5 cellular contexts compared by ENCODE assay signal in the genomic region with DNA sequence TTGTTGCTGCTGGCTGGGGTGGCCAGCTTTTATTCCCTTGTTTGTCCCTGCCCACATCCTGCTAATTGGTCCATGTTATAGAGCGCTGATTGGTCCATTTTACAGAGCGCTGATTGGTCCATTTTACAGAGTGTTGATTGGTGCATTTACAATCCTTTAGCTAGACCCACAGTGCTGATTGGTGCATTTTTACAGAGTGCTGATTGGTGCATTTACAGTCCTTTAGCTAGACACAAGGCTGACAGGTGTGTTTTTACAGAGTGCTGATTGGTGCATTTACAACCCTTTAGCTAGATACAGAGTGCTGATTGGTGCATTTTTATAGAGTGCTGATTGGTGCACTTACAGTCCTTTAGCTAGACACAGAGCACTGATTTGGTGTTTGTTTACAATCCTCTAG. TPM values are rescaled to one million over a fixed set of nuclear protein-coding genes. Genes with fewer than 3 reads are reported as not detected.
DNase-seq lines count a peak whose midpoint lies in the region; ATAC-seq, FAIRE-seq and TF ChIP-seq lines count a peak whose summit lies in the region.
"Not testable (repeated sequence)": the region's sequence is repeated elsewhere in the genome, so short reads cannot be mapped to it uniquely, and the experiment has no call there.

No MANE protein-coding gene starts in this region.

- peaks cover 3 to 61% of the 10 kb centered on the region in 2 experiments for H3K27me3 ChIP-seq in HepG2 (ENCODE audit: control insufficient read depth in 1 of 2, insufficient read depth in 2 of 2, low read length in 2 of 2)

- not testable (repeated sequence) for FAIRE-seq in A549 (lab: Jason Lieb, UNC); HepG2 (lab: Jason Lieb, UNC)

- not testable (repeated sequence) for H3K79me2 ChIP-seq in HepG2 (ENCODE audit: insufficient read depth, low read length)

- not testable (repeated sequence) for H3K36me3 ChIP-seq in HepG2 (replicated peaks in 1 of 2; ENCODE audit: control insufficient read depth in 1 of 2, insufficient read depth in 2 of 2, low read length in 2 of 2)

- POLR2A ChIA-PET in A549 (lab: Yijun Ruan, JAX); HepG2 (lab: Yijun Ruan, JAX): not testable (repeated sequence)

- H2AFZ ChIP-seq in HepG2 (ENCODE audit: low read length), result not testable (repeated sequence)

- H3K9me3 ChIP-seq in A549, result peaks cover 24% of the 10 kb centered on the region; the same call in 2 of the 3 replicates
- not testable (repeated sequence) for H3K9me3 ChIP-seq in HepG2 (ENCODE audit: low read length)

- not testable (repeated sequence) for H3K4me2 ChIP-seq in A549; HepG2 (ENCODE audit: low read depth, low read length)

- ATAC-seq in A549, HepG2: not testable (repeated sequence)

- H4K20me1 ChIP-seq in HepG2 (ENCODE audit: insufficient read depth, low read length), result not testable (repeated sequence)

- H3K27ac ChIP-seq in A549; HepG2 (ENCODE audit: extremely low read length, insufficient read depth, low read length): not testable (repeated sequence)

- BruUV-seq in HepG2 (replicated peaks; lab: Mats Ljungman, UMichigan), result not testable (repeated sequence)

- TF ChIP-seq CTCF in A549 (IDR thresholded peaks at IDR 0.05); HepG2 (CRISPR knock-in tag; IDR thresholded peaks at IDR 0.05): not testable (repeated sequence)

- intact Hi-C loops in cardiac septum (cut with DNase I); HepG2 (cut with micrococcal nuclease; ENCODE audit: unreplicated experiment): not testable (repeated sequence)

- not testable (repeated sequence) for H3K9ac ChIP-seq in HepG2 (ENCODE audit: insufficient read depth, low read depth, low read length)

- in situ Hi-C loops in HepG2 (cut with HindIII; ENCODE audit: extremely low pct_ligation_motif_present, low pct_unique_long_range_greater_than_20kb), result not testable (repeated sequence)

- WGBS in A549 (ENCODE audit: missing lambda C conversion rate), result 33% methylated on average over 2 of the region's 2 CpGs
- WGBS in HepG2 (ENCODE audit: low lambda C conversion rate), result 39% methylated on average over 2 of the region's 2 CpGs

- not testable (repeated sequence) for H3K4me1 ChIP-seq in A549; HepG2 (ENCODE audit: insufficient read depth, low read length)

- not testable (repeated sequence) for H3K4me3 ChIP-seq in A549; HepG2 (replicated peaks in 1 of 3; ENCODE audit: insufficient read depth in 1 of 3, low read depth in 2 of 3, low read length in 3 of 3)

- TF ChIP-seq EP300 in A549 (IDR thresholded peaks at IDR 0.05); HepG2 (IDR thresholded peaks at IDR 0.05; ENCODE audit: low read depth in 2 of 2, low read length in 2 of 2); HepG2 (CRISPR knock-in tag; IDR thresholded peaks at IDR 0.05; ENCODE audit: borderline replicate concordance): not testable (repeated sequence)

- CTCF ChIA-PET in A549 (lab: Yijun Ruan, JAX), result interaction anchor here (1.3 to 1.4 kb wide), 2 partner anchors 9 to 21 kb away, joined by 3 read pairs; no protein-coding TSS in a partner anchor
- CTCF ChIA-PET in HepG2 (lab: Yijun Ruan, JAX; ENCODE audit: low intra/inter-chr PET ratio, low total read pairs), result not testable (repeated sequence)

- not testable (repeated sequence) for TF ChIP-seq RAD21 in A549 (conservative IDR thresholded peaks at IDR 0.05 in 1 of 2, IDR thresholded peaks at IDR 0.05 in 1 of 2); HepG2 (CRISPR knock-in tag; IDR thresholded peaks at IDR 0.05)

- not testable (repeated sequence) for TF ChIP-seq POLR2A in A549 (IDR thresholded peaks at IDR 0.05; ENCODE audit: low read length); HepG2 (IDR thresholded peaks at IDR 0.05; ENCODE audit: insufficient read depth in 1 of 2, low read depth in 2 of 2, low read length in 2 of 2)

- not testable (repeated sequence) for DNase-seq in A549 (ENCODE audit: low read depth in 1 of 2, low spot score in 1 of 2); HepG2 (ENCODE audit: low spot score)
- DNase-seq in HT1080 (ENCODE audit: low read depth) (peak; percentile 21), NAMALWA (ENCODE audit: low spot score) (peak; percentile 58), cardiac septum (ENCODE audit: low spot score) (peak; percentile 10)

TF ChIP-seq in A549, 52 proteins besides CTCF, POLR2A, EP300 and RAD21:
- TF ChIP-seq MAFK (IDR thresholded peaks at IDR 0.05; ENCODE audit: partially characterized antibody), result peak; percentile 66

RNA-seq across cellular contexts. Expression of gene CEP72, which starts 34.9 kb away (rescaled TPM):
- polyA plus RNA-seq in A549 (2011; rRNA removed) (10.5 and 11.1 TPM in 2 replicates), A549 (2017; fragmentation: RNase III; extraction: RNeasy Plus Mini Kit Qiagen cat#74134 plus additional on column Dnase treatment) (10.6 to 10.8 TPM (median 10.8 TPM) in 3 replicates), HepG2 (2011; rRNA removed) (3.4 and 4.4 TPM in 2 replicates)
- 18.5 and 18.8 TPM in 2 replicates for polyA plus RNA-seq in A549 (2012; cell fraction: cytosol; rRNA removed)
- polyA plus RNA-seq in A549 (2012; cell fraction: nucleus; rRNA removed), result 31.0 and 35.4 TPM in 2 replicates
- 16.0 and 18.1 TPM in 2 replicates for polyA minus RNA-seq in A549 (2011; rRNA and poly(A)+ RNA removed)
- 16.0 and 17.5 TPM in 2 replicates for total RNA-seq in HT1080 (2014; rRNA removed; shearing (Covaris generic))
- polyA plus RNA-seq in HT1080 (2015; cell fraction: cytosol; rRNA removed), result 7.7 and 9.1 TPM in 2 replicates
- 23.5 and 27.3 TPM in 2 replicates for polyA plus RNA-seq in HT1080 (2015; cell fraction: nucleus; rRNA removed)
- total RNA-seq in cardiac septum (0.86 TPM), HepG2 (2016; rRNA removed; fragmentation: Illumina TruSeq; extraction: Trizol) (8.1 and 9.4 TPM in 2 replicates)
- 11.3 and 14.4 TPM in 2 replicates for total RNA-seq in HepG2 (2016; cell fraction: cytosol; rRNA removed; fragmentation: Illumina TruSeq; extraction: Trizol; ENCODE audit: low read depth)
- total RNA-seq in HepG2 (2016; cell fraction: insoluble cytoplasmic fraction; rRNA removed; fragmentation: Illumina TruSeq; extraction: Trizol), result 6.5 and 9.1 TPM in 2 replicates
- total RNA-seq in HepG2 (2016; cell fraction: membrane; rRNA removed; fragmentation: Illumina TruSeq; extraction: Trizol), result 6.6 and 7.9 TPM in 2 replicates
- total RNA-seq in HepG2 (2016; cell fraction: nucleus; rRNA removed; fragmentation: Illumina TruSeq; extraction: Trizol), result 11.4 and 12.2 TPM in 2 replicates
- polyA plus RNA-seq in HepG2 (2011; cell fraction: cytosol; rRNA removed), result 1.9 and 3.9 TPM in 2 replicates
- 8.5 and 11.6 TPM in 2 replicates for polyA plus RNA-seq in HepG2 (2011; cell fraction: nucleus; rRNA removed)
- polyA plus RNA-seq in HepG2 (2012), result 1.8 and 3.2 TPM in 2 replicates
- polyA plus RNA-seq in HepG2 (2016; cell fraction: cytosol; fragmentation: Illumina TruSeq; extraction: Trizol; ENCODE audit: low read depth), result 0.64 and 0.84 TPM in 2 replicates
- 6.3 and 7.6 TPM in 2 replicates for polyA plus RNA-seq in HepG2 (2016; cell fraction: insoluble cytoplasmic fraction; fragmentation: Illumina TruSeq; extraction: Trizol; ENCODE audit: low read depth)
- 1.9 and 2.0 TPM in 2 replicates for polyA plus RNA-seq in HepG2 (2016; cell fraction: membrane; fragmentation: Illumina TruSeq; extraction: Trizol; ENCODE audit: low read depth)
- polyA plus RNA-seq in HepG2 (2016; cell fraction: nucleus; fragmentation: Illumina TruSeq; extraction: Trizol; ENCODE audit: insufficient read depth, low read depth), result 17.4 and 20.5 TPM in 2 replicates
- polyA minus RNA-seq in HepG2 (2011; rRNA and poly(A)+ RNA removed; ENCODE audit: low replicate concordance), result 15.4 and 136 TPM in 2 replicates
- polyA minus RNA-seq in HepG2 (2011; cell fraction: cytosol; rRNA and poly(A)+ RNA removed), result 3.4 and 4.0 TPM in 2 replicates
- 13.1 and 17.0 TPM in 2 replicates for polyA minus RNA-seq in HepG2 (2011; cell fraction: nucleus; rRNA and poly(A)+ RNA removed)

RNA-seq across cellular contexts. Expression of gene SLC9A3, which starts 53.0 kb away (rescaled TPM):
- polyA plus RNA-seq in A549 (2011; rRNA removed), result 1.3 and 1.5 TPM in 2 replicates
- polyA plus RNA-seq in A549 (2012; cell fraction: cytosol; rRNA removed), result 1.5 and 2.7 TPM in 2 replicates
- polyA plus RNA-seq in A549 (2012; cell fraction: nucleus; rRNA removed), result 2.2 TPM in 2 replicates
- polyA plus RNA-seq in A549 (2017; fragmentation: RNase III; extraction: RNeasy Plus Mini Kit Qiagen cat#74134 plus additional on column Dnase treatment), result 1.3 TPM in 3 replicates
- polyA minus RNA-seq in A549 (2011; rRNA and poly(A)+ RNA removed), result 0.17 and 0.34 TPM in 2 replicates
- total RNA-seq in HT1080 (2014; rRNA removed; shearing (Covaris generic)), result 5.5 and 7.5 TPM in 2 replicates
- polyA plus RNA-seq in HT1080 (2015; cell fraction: cytosol; rRNA removed), result 7.3 and 7.8 TPM in 2 replicates
- 5.4 and 5.6 TPM in 2 replicates for polyA plus RNA-seq in HT1080 (2015; cell fraction: nucleus; rRNA removed)
- 1.0 TPM for total RNA-seq in cardiac septum
- total RNA-seq in HepG2 (2016; rRNA removed; fragmentation: Illumina TruSeq; extraction: Trizol), result 1.2 and 1.8 TPM in 2 replicates
- total RNA-seq in HepG2 (2016; cell fraction: cytosol; rRNA removed; fragmentation: Illumina TruSeq; extraction: Trizol; ENCODE audit: low read depth), result 0.30 and 0.35 TPM in 2 replicates
- total RNA-seq in HepG2 (2016; cell fraction: insoluble cytoplasmic fraction; rRNA removed; fragmentation: Illumina TruSeq; extraction: Trizol), result 1.3 and 1.6 TPM in 2 replicates
- 1.5 and 1.9 TPM in 2 replicates for total RNA-seq in HepG2 (2016; cell fraction: membrane; rRNA removed; fragmentation: Illumina TruSeq; extraction: Trizol)
- 1.1 and 1.2 TPM in 2 replicates for total RNA-seq in HepG2 (2016; cell fraction: nucleus; rRNA removed; fragmentation: Illumina TruSeq; extraction: Trizol)
- polyA plus RNA-seq in HepG2 (2011; rRNA removed), result 1.5 and 1.9 TPM in 2 replicates
- 1.4 TPM in 2 replicates for polyA plus RNA-seq in HepG2 (2011; cell fraction: cytosol; rRNA removed)
- polyA plus RNA-seq in HepG2 (2011; cell fraction: nucleus; rRNA removed), result 2.2 and 2.4 TPM in 2 replicates
- polyA plus RNA-seq in HepG2 (2012), result 1.1 and 1.4 TPM in 2 replicates
- 0.37 and 0.43 TPM in 2 replicates for polyA plus RNA-seq in HepG2 (2016; cell fraction: cytosol; fragmentation: Illumina TruSeq; extraction: Trizol; ENCODE audit: low read depth)
- 1.7 and 1.8 TPM in 2 replicates for polyA plus RNA-seq in HepG2 (2016; cell fraction: insoluble cytoplasmic fraction; fragmentation: Illumina TruSeq; extraction: Trizol; ENCODE audit: low read depth)
- polyA plus RNA-seq in HepG2 (2016; cell fraction: membrane; fragmentation: Illumina TruSeq; extraction: Trizol; ENCODE audit: low read depth), result 1.4 and 1.6 TPM in 2 replicates
- 1.9 and 2.4 TPM in 2 replicates for polyA plus RNA-seq in HepG2 (2016; cell fraction: nucleus; fragmentation: Illumina TruSeq; extraction: Trizol; ENCODE audit: insufficient read depth, low read depth)
- 0.76 and 1.0 TPM in 2 replicates for polyA minus RNA-seq in HepG2 (2011; rRNA and poly(A)+ RNA removed; ENCODE audit: low replicate concordance)
- polyA minus RNA-seq in HepG2 (2011; cell fraction: cytosol; rRNA and poly(A)+ RNA removed), result 0.35 and 0.49 TPM in 2 replicates
- polyA minus RNA-seq in HepG2 (2011; cell fraction: nucleus; rRNA and poly(A)+ RNA removed), result 0.99 and 1.0 TPM in 2 replicates
